11 cellular contexts compared by ENCODE assay signal in genomic region chr7:6476596-6477374, GRCh38. TPM values are rescaled to one million over a fixed set of nuclear protein-coding genes. Genes with fewer than 3 reads are reported as not detected.
DNase-seq lines count a peak whose midpoint lies in the region; ATAC-seq and TF ChIP-seq lines count a peak whose summit lies in the region.
"Had no signal": no experiment of that assay in that cellular context is flagged by ENCODE, and none has a peak within 500 bp of the region (broad histone marks: within the 10 kb centered on the region; RNA-seq: fewer than 3 reads in every experiment).

No MANE protein-coding gene starts in this region.

- POLR2A ChIA-PET in activated CD8-positive, alpha-beta T cell treated with anti-CD3 and anti-CD28 coated beads for 36 hours (lab: Charles Lee), result no interaction called here
- POLR2A ChIA-PET in activated CD8-positive, alpha-beta T cell treated with anti-CD3 and anti-CD28 coated beads, Interleukin-2, amount 10 ng/mL, durations not matched to agents 7 days and 5 days (lab: Charles Lee), result no interaction called here

- no peak for TF ChIP-seq CTCF in activated CD8-positive, alpha-beta T cell treated with anti-CD3 and anti-CD28 coated beads for 36 hours (IDR thresholded peaks at IDR 0.05)

- peaks cover 35% of the 10 kb centered on the region for H3K36me3 Mint-ChIP-seq in activated CD8-positive, alpha-beta T cell treated with anti-CD3 and anti-CD28 coated beads for 36 hours (ENCODE audit: low read depth)
- peaks cover 43% of the 10 kb centered on the region for H3K36me3 Mint-ChIP-seq in activated CD8-positive, alpha-beta T cell treated with anti-CD3 and anti-CD28 coated beads, Interleukin-2, amount 10 ng/mL, durations not matched to agents 7 days and 5 days (ENCODE audit: low read depth)
- peaks cover 59% of the 10 kb centered on the region for H3K36me3 Mint-ChIP-seq in dendritic cell treated with granulocyte-macrophage colony-stimulating factor and Interleukin-4, amounts not matched to agents 40 ng/mL and 50 ng/mL, for 4 days (ENCODE audit: low read depth)
- H3K36me3 Mint-ChIP-seq in activated T-helper 1 cell treated with anti-CD3 and anti-CD28 coated beads, Interleukin-12 subunit alpha, Interleukin-12 subunit beta, Interleukin-2, Interleukin-4 antibody, amounts not matched to agents 30 ng/mL and 10 ng/mL and 1 ng/mL, durations not matched to agents 14 hours and 24 hours and 36 hours (ENCODE audit: low read depth), result peaks cover 28% of the 10 kb centered on the region

- peaks cover 68% of the 10 kb centered on the region for H3K4me1 Mint-ChIP-seq in activated CD8-positive, alpha-beta T cell treated with anti-CD3 and anti-CD28 coated beads for 36 hours (ENCODE audit: low read depth)
- H3K4me1 Mint-ChIP-seq in activated CD8-positive, alpha-beta T cell treated with anti-CD3 and anti-CD28 coated beads, Interleukin-2, amount 10 ng/mL, durations not matched to agents 7 days and 5 days (ENCODE audit: low read depth), result peaks cover 62% of the 10 kb centered on the region
- H3K4me1 Mint-ChIP-seq in dendritic cell treated with granulocyte-macrophage colony-stimulating factor and Interleukin-4, amounts not matched to agents 40 ng/mL and 50 ng/mL, for 4 days (ENCODE audit: low read depth), result peaks cover 38% of the 10 kb centered on the region
- H3K4me1 Mint-ChIP-seq in activated T-helper 1 cell treated with anti-CD3 and anti-CD28 coated beads, Interleukin-12 subunit alpha, Interleukin-12 subunit beta, Interleukin-2, Interleukin-4 antibody, amounts not matched to agents 30 ng/mL and 10 ng/mL and 1 ng/mL, durations not matched to agents 14 hours and 24 hours and 36 hours (ENCODE audit: low read depth), result peaks cover 69% of the 10 kb centered on the region

- DNase-seq in activated CD8-positive, alpha-beta T cell treated with anti-CD3 and anti-CD28 coated beads for 36 hours, result no peak
- no peak for DNase-seq in activated CD8-positive, alpha-beta T cell treated with anti-CD3 and anti-CD28 coated beads, Interleukin-2, amount 10 ng/mL, durations not matched to agents 7 days and 5 days
- DNase-seq in MV-4-11 (lab: John Stamatoyannopoulos, UW), result peak; percentile 39
- DNase-seq in sciatic nerve (ENCODE audit: low spot score), result no peak
- no peak for DNase-seq in retina
- no peak for DNase-seq in activated T-helper 1 cell treated with anti-CD3 and anti-CD28 coated beads, Interleukin-12 subunit alpha, Interleukin-12 subunit beta, Interleukin-2, Interleukin-4 antibody, amounts not matched to agents 30 ng/mL and 10 ng/mL and 1 ng/mL, durations not matched to agents 14 hours and 24 hours and 36 hours (ENCODE audit: low spot score)
- DNase-seq in AG08395 (ENCODE audit: low spot score), result no peak
- DNase-seq: erythroblast, KG1, NCI-H2081 treated with DMSO at 0.1 percent for 48 hours had no signal

- ATAC-seq in activated CD8-positive, alpha-beta T cell treated with anti-CD3 and anti-CD28 coated beads for 36 hours, result no peak
- no peak for ATAC-seq in activated CD8-positive, alpha-beta T cell treated with anti-CD3 and anti-CD28 coated beads, Interleukin-2, amount 10 ng/mL, durations not matched to agents 7 days and 5 days
- peak; percentile 25 for ATAC-seq in sciatic nerve

- intact Hi-C loops in activated CD8-positive, alpha-beta T cell treated with anti-CD3 and anti-CD28 coated beads for 36 hours (cut with micrococcal nuclease), result no loop called here
- intact Hi-C loops in dendritic cell treated with granulocyte-macrophage colony-stimulating factor and Interleukin-4, amounts not matched to agents 40 ng/mL and 50 ng/mL, for 4 days (cut with micrococcal nuclease), result no loop called here
- intact Hi-C loops in sciatic nerve (cut with DNase I), result no loop called here
- intact Hi-C loops in activated T-helper 1 cell treated with anti-CD3 and anti-CD28 coated beads, Interleukin-12 subunit alpha, Interleukin-12 subunit beta, Interleukin-2, Interleukin-4 antibody, amounts not matched to agents 30 ng/mL and 10 ng/mL and 1 ng/mL, durations not matched to agents 14 hours and 24 hours and 36 hours (cut with micrococcal nuclease), result no loop called here

- no peaks in the 10 kb centered on the region for H3K27me3 Mint-ChIP-seq in activated CD8-positive, alpha-beta T cell treated with anti-CD3 and anti-CD28 coated beads for 36 hours
- H3K27me3 Mint-ChIP-seq in activated CD8-positive, alpha-beta T cell treated with anti-CD3 and anti-CD28 coated beads, Interleukin-2, amount 10 ng/mL, durations not matched to agents 7 days and 5 days (ENCODE audit: low read depth), result no peaks in the 10 kb centered on the region
- H3K27me3 Mint-ChIP-seq in dendritic cell treated with granulocyte-macrophage colony-stimulating factor and Interleukin-4, amounts not matched to agents 40 ng/mL and 50 ng/mL, for 4 days, result no peaks in the 10 kb centered on the region
- no peaks in the 10 kb centered on the region for H3K27me3 Mint-ChIP-seq in activated T-helper 1 cell treated with anti-CD3 and anti-CD28 coated beads, Interleukin-12 subunit alpha, Interleukin-12 subunit beta, Interleukin-2, Interleukin-4 antibody, amounts not matched to agents 30 ng/mL and 10 ng/mL and 1 ng/mL, durations not matched to agents 14 hours and 24 hours and 36 hours (ENCODE audit: insufficient read depth)

- H3K4me3 Mint-ChIP-seq in activated CD8-positive, alpha-beta T cell treated with anti-CD3 and anti-CD28 coated beads for 36 hours, result no peak overlapping the region
- no peak overlapping the region for H3K4me3 Mint-ChIP-seq in activated CD8-positive, alpha-beta T cell treated with anti-CD3 and anti-CD28 coated beads, Interleukin-2, amount 10 ng/mL, durations not matched to agents 7 days and 5 days
- H3K4me3 Mint-ChIP-seq in dendritic cell treated with granulocyte-macrophage colony-stimulating factor and Interleukin-4, amounts not matched to agents 40 ng/mL and 50 ng/mL, for 4 days, result no peak overlapping the region
- no peak overlapping the region for H3K4me3 Mint-ChIP-seq in activated T-helper 1 cell treated with anti-CD3 and anti-CD28 coated beads, Interleukin-12 subunit alpha, Interleukin-12 subunit beta, Interleukin-2, Interleukin-4 antibody, amounts not matched to agents 30 ng/mL and 10 ng/mL and 1 ng/mL, durations not matched to agents 14 hours and 24 hours and 36 hours

- H3K27ac Mint-ChIP-seq in activated CD8-positive, alpha-beta T cell treated with anti-CD3 and anti-CD28 coated beads for 36 hours, result peak overlapping the region; percentile 10
- H3K27ac Mint-ChIP-seq in activated CD8-positive, alpha-beta T cell treated with anti-CD3 and anti-CD28 coated beads, Interleukin-2, amount 10 ng/mL, durations not matched to agents 7 days and 5 days, result no peak overlapping the region
- H3K27ac Mint-ChIP-seq in dendritic cell treated with granulocyte-macrophage colony-stimulating factor and Interleukin-4, amounts not matched to agents 40 ng/mL and 50 ng/mL, for 4 days, result peak overlapping the region; percentile 38
- H3K27ac Mint-ChIP-seq in activated T-helper 1 cell treated with anti-CD3 and anti-CD28 coated beads, Interleukin-12 subunit alpha, Interleukin-12 subunit beta, Interleukin-2, Interleukin-4 antibody, amounts not matched to agents 30 ng/mL and 10 ng/mL and 1 ng/mL, durations not matched to agents 14 hours and 24 hours and 36 hours, result no peak overlapping the region

- H3K9me3 Mint-ChIP-seq in activated CD8-positive, alpha-beta T cell treated with anti-CD3 and anti-CD28 coated beads for 36 hours, result no peaks in the 10 kb centered on the region
- H3K9me3 Mint-ChIP-seq in activated CD8-positive, alpha-beta T cell treated with anti-CD3 and anti-CD28 coated beads, Interleukin-2, amount 10 ng/mL, durations not matched to agents 7 days and 5 days (ENCODE audit: insufficient read depth), result no peaks in the 10 kb centered on the region
- H3K9me3 Mint-ChIP-seq in dendritic cell treated with granulocyte-macrophage colony-stimulating factor and Interleukin-4, amounts not matched to agents 40 ng/mL and 50 ng/mL, for 4 days, result no peaks in the 10 kb centered on the region
- no peaks in the 10 kb centered on the region for H3K9me3 Mint-ChIP-seq in activated T-helper 1 cell treated with anti-CD3 and anti-CD28 coated beads, Interleukin-12 subunit alpha, Interleukin-12 subunit beta, Interleukin-2, Interleukin-4 antibody, amounts not matched to agents 30 ng/mL and 10 ng/mL and 1 ng/mL, durations not matched to agents 14 hours and 24 hours and 36 hours

- CTCF ChIA-PET in activated CD8-positive, alpha-beta T cell treated with anti-CD3 and anti-CD28 coated beads for 36 hours (lab: Charles Lee), result no interaction called here
- CTCF ChIA-PET in activated CD8-positive, alpha-beta T cell treated with anti-CD3 and anti-CD28 coated beads, Interleukin-2, amount 10 ng/mL, durations not matched to agents 7 days and 5 days (lab: Charles Lee), result interaction anchor here (0.9 kb wide), 1 partner anchor 42 kb away, joined by 3 read pairs; no protein-coding TSS in a partner anchor

RNA-seq across cellular contexts. Expression of gene KDELR2, which starts 7.2 kb away (rescaled TPM):
- 10 to 100 TPM; 61.3 to 63.3 TPM for total RNA-seq in activated CD8-positive, alpha-beta T cell treated with anti-CD3 and anti-CD28 coated beads for 36 hours
- total RNA-seq in activated CD8-positive, alpha-beta T cell treated with anti-CD3 and anti-CD28 coated beads, Interleukin-2, amount 10 ng/mL, durations not matched to agents 7 days and 5 days, result 10 to 100 TPM; 60.3 to 61.9 TPM
- total RNA-seq in sciatic nerve, result 90.4 TPM
- 73.0 and 74.6 TPM in 2 replicates for total RNA-seq in activated T-helper 1 cell treated with anti-CD3 and anti-CD28 coated beads, Interleukin-12 subunit alpha, Interleukin-12 subunit beta, Interleukin-2, Interleukin-4 antibody, amounts not matched to agents 30 ng/mL and 10 ng/mL and 1 ng/mL, durations not matched to agents 14 hours and 24 hours and 36 hours

RNA-seq across cellular contexts. Expression of gene DAGLB, which starts 29.0 kb away (rescaled TPM):
- total RNA-seq in activated CD8-positive, alpha-beta T cell treated with anti-CD3 and anti-CD28 coated beads for 36 hours, result 10 to 100 TPM; 17.7 to 20.2 TPM
- total RNA-seq in activated CD8-positive, alpha-beta T cell treated with anti-CD3 and anti-CD28 coated beads, Interleukin-2, amount 10 ng/mL, durations not matched to agents 7 days and 5 days, result 10 to 100 TPM; 25.1 to 28.5 TPM
- 21.2 TPM for total RNA-seq in sciatic nerve
- 20.3 and 22.8 TPM in 2 replicates for total RNA-seq in activated T-helper 1 cell treated with anti-CD3 and anti-CD28 coated beads, Interleukin-12 subunit alpha, Interleukin-12 subunit beta, Interleukin-2, Interleukin-4 antibody, amounts not matched to agents 30 ng/mL and 10 ng/mL and 1 ng/mL, durations not matched to agents 14 hours and 24 hours and 36 hours

Comparison
In these comparisons a context has a peak if more than half of its experiments do, and no peak if none do; other contexts are left out.
1. H3K27ac Mint-ChIP-seq: peak in activated CD8-positive, alpha-beta T cell treated with anti-CD3 and anti-CD28 coated beads for 36 hours (single experiment) and dendritic cell treated with granulocyte-macrophage colony-stimulating factor and Interleukin-4, amounts not matched to agents 40 ng/mL and 50 ng/mL, for 4 days (single experiment); none in activated CD8-positive, alpha-beta T cell treated with anti-CD3 and anti-CD28 coated beads, Interleukin-2, amount 10 ng/mL, durations not matched to agents 7 days and 5 days (single experiment) and activated T-helper 1 cell treated with anti-CD3 and anti-CD28 coated beads, Interleukin-12 subunit alpha, Interleukin-12 subunit beta, Interleukin-2, Interleukin-4 antibody, amounts not matched to agents 30 ng/mL and 10 ng/mL and 1 ng/mL, durations not matched to agents 14 hours and 24 hours and 36 hours (single experiment).